Comparison of ENCODE assay signal across 16 cellular contexts in genomic region chr6:140811642-140812041, GRCh38.
"Had no signal": no experiment of that assay in that cellular context is flagged by ENCODE, and none has a peak within 500 bp of the region (broad histone marks: within the 10 kb centered on the region; RNA-seq: fewer than 3 reads in every experiment).

No MANE protein-coding gene starts in this region.

- H3K9me3 ChIP-seq: pancreas, sigmoid colon, suprapubic skin had no signal

- H3K4me3 ChIP-seq: ascending aorta, breast epithelium, heart left ventricle, lung, pancreas, sigmoid colon, spleen, suprapubic skin had no signal

- ATAC-seq: activated naive CD8-positive, alpha-beta T cell treated with anti-CD3 and anti-CD28 coated beads, Interleukin-2, amount 50 U/mL, for 24 hours; effector memory CD8-positive, alpha-beta T cell; heart left ventricle; left colon; naive thymus-derived CD4-positive, alpha-beta T cell; pancreas had no signal

- H3K27me3 ChIP-seq: ascending aorta, breast epithelium, heart left ventricle, pancreas, sigmoid colon, spleen, suprapubic skin had no signal

- DNase-seq: activated CD4-positive, alpha-beta T cell treated with anti-CD3 and anti-CD28 coated beads, Interleukin-2, amount 10 ng/mL, durations not matched to agents 7 days and 5 days; activated CD4-positive, CD25-positive, alpha-beta regulatory T cell; activated naive CD4-positive, alpha-beta T cell treated with anti-CD3 and anti-CD28 coated beads for 36 hours; activated naive CD8-positive, alpha-beta T cell treated with anti-CD3 and anti-CD28 coated beads, Interleukin-2, amount 50 U/mL, for 24 hours; effector memory CD8-positive, alpha-beta T cell; heart left ventricle; left colon; naive thymus-derived CD4-positive, alpha-beta T cell; pancreas; sigmoid colon; spleen had no signal

- H3K27ac ChIP-seq: ascending aorta, breast epithelium, epithelial cell of prostate, heart left ventricle, pancreas, sigmoid colon, spleen, suprapubic skin had no signal

- H3K4me1 ChIP-seq: ascending aorta, breast epithelium, pancreas, sigmoid colon, spleen, suprapubic skin had no signal

- H3K36me3 ChIP-seq: ascending aorta, breast epithelium, heart left ventricle, pancreas, sigmoid colon, spleen, suprapubic skin had no signal
